Comparison of ENCODE assay signal across 23 cellular contexts in genomic region chr10:23088609-23089008, GRCh38.
"Had no signal": no experiment of that assay in that cellular context is flagged by ENCODE, and none has a peak within 500 bp of the region (broad histone marks: within the 10 kb centered on the region; RNA-seq: fewer than 3 reads in every experiment).

No MANE protein-coding gene starts in this region.

- H3K27ac Mint-ChIP-seq: activated CD4-positive, alpha-beta T cell treated with anti-CD3 and anti-CD28 coated beads, Interleukin-2, amount 10 ng/mL, durations not matched to agents 24 days and 14 days; activated CD8-positive, alpha-beta T cell treated with anti-CD3 and anti-CD28 coated beads, Interleukin-2, amount 10 ng/mL, durations not matched to agents 7 days and 5 days; activated naive CD8-positive, alpha-beta T cell treated with anti-CD3 and anti-CD28 coated beads for 36 hours; natural killer cell had no signal

- H3K27ac ChIP-seq: body of pancreas, esophagus squamous epithelium, right atrium auricular region, transverse colon, vagina had no signal

- ATAC-seq: activated CD8-positive, alpha-beta T cell treated with anti-CD3 and anti-CD28 coated beads, Interleukin-2, amount 10 ng/mL, durations not matched to agents 7 days and 5 days; body of pancreas; left ventricle myocardium superior; natural killer cell had no signal

- DNase-seq: activated CD4-positive, alpha-beta T cell treated with anti-CD3 and anti-CD28 coated beads, Interleukin-2, amount 10 ng/mL, durations not matched to agents 24 days and 14 days; activated CD4-positive, CD25-positive, alpha-beta regulatory T cell; activated CD8-positive, alpha-beta memory T cell treated with anti-CD3 and anti-CD28 coated beads, Interleukin-2, amount 50 U/mL, for 48 hours; activated CD8-positive, alpha-beta T cell treated with anti-CD3 and anti-CD28 coated beads, Interleukin-2, amount 10 ng/mL, durations not matched to agents 7 days and 5 days; activated naive CD8-positive, alpha-beta T cell treated with anti-CD3 and anti-CD28 coated beads for 36 hours; amygdala; body of pancreas; caudate nucleus; esophagus squamous epithelium; foreskin fibroblast; glutamatergic neuron; hypothalamus; left ventricle myocardium superior; mesenchymal stem cell; natural killer cell; nucleus accumbens; posterior cingulate gyrus; stimulated activated CD4-positive, alpha-beta T cell treated with anti-CD3 and anti-CD28 coated beads, Interleukin-4, amount 100 ng/mL, for 1 hour; stimulated activated naive CD4-positive, alpha-beta T cell; substantia nigra; transverse colon had no signal

- H3K4me3 ChIP-seq: body of pancreas, esophagus squamous epithelium, right atrium auricular region, transverse colon, vagina had no signal

- H3K36me3 Mint-ChIP-seq: activated naive CD8-positive, alpha-beta T cell treated with anti-CD3 and anti-CD28 coated beads for 36 hours; natural killer cell had no signal

- H3K4me3 Mint-ChIP-seq: activated CD4-positive, alpha-beta T cell treated with anti-CD3 and anti-CD28 coated beads, Interleukin-2, amount 10 ng/mL, durations not matched to agents 24 days and 14 days; activated CD8-positive, alpha-beta T cell treated with anti-CD3 and anti-CD28 coated beads, Interleukin-2, amount 10 ng/mL, durations not matched to agents 7 days and 5 days; activated naive CD8-positive, alpha-beta T cell treated with anti-CD3 and anti-CD28 coated beads for 36 hours; natural killer cell had no signal

- H3K4me1 Mint-ChIP-seq: activated CD4-positive, alpha-beta T cell treated with anti-CD3 and anti-CD28 coated beads, Interleukin-2, amount 10 ng/mL, durations not matched to agents 24 days and 14 days; activated naive CD8-positive, alpha-beta T cell treated with anti-CD3 and anti-CD28 coated beads for 36 hours; natural killer cell had no signal

- H3K27me3 ChIP-seq: body of pancreas, esophagus squamous epithelium, right atrium auricular region, transverse colon, vagina had no signal

- H3K9me3 ChIP-seq: body of pancreas, esophagus squamous epithelium, transverse colon, vagina had no signal

- H3K4me1 ChIP-seq: body of pancreas, esophagus squamous epithelium, right atrium auricular region, transverse colon, vagina had no signal

- H3K36me3 ChIP-seq: esophagus squamous epithelium, right atrium auricular region, transverse colon, vagina had no signal
